ENCODE assay signal across 10 cellular contexts in genomic region chr15:67120009-67120838, GRCh38. TPM values are rescaled to one million over a fixed set of nuclear protein-coding genes. Genes with fewer than 3 reads are reported as not detected.
DNase-seq lines count a peak whose midpoint lies in the region; ATAC-seq and TF ChIP-seq lines count a peak whose summit lies in the region.
"Had no signal": no experiment of that assay in that cellular context is flagged by ENCODE, and none has a peak within 500 bp of the region (broad histone marks: within the 10 kb centered on the region; RNA-seq: fewer than 3 reads in every experiment).

No MANE protein-coding gene starts in this region.

- H3K27ac Mint-ChIP-seq in naive thymus-derived CD4-positive, alpha-beta T cell, result peak overlapping the region; percentile 88 to 97 (median 95)

- peaks cover 0 to 47% (median 0%) of the 10 kb centered on the region in 5 donors for H3K36me3 Mint-ChIP-seq in naive thymus-derived CD4-positive, alpha-beta T cell

- peak overlapping the region; percentile 78 to 90 (median 84) for H3K4me3 Mint-ChIP-seq in naive thymus-derived CD4-positive, alpha-beta T cell

- no peak overlapping the region for H3K4me3 ChIP-seq in right cardiac atrium (ENCODE audit: low read length)
- H3K4me3 ChIP-seq in mammary epithelial cell (replicated peaks in 1 of 3; ENCODE audit: insufficient read depth in 1 of 3, low read depth in 2 of 3, low read length in 3 of 3), result no peak overlapping the region
- H3K4me3 ChIP-seq in naive thymus-derived CD4-positive, alpha-beta T cell (ENCODE audit: low read length), result peak overlapping the region; percentile 48
- H3K4me3 ChIP-seq in vagina, result peak overlapping the region in 1 of 2 donors; percentile 44

- H4K20me1 ChIP-seq in mammary epithelial cell (ENCODE audit: insufficient read depth, low read length), result no peaks in the 10 kb centered on the region

- no peak for DNase-seq in right cardiac atrium
- DNase-seq in left cardiac atrium, result no peak
- no peak for DNase-seq in mammary epithelial cell
- DNase-seq in naive thymus-derived CD4-positive, alpha-beta T cell, result peak in 1 of 9 donors; percentile 2
- no peak for DNase-seq in vagina (ENCODE audit: extremely low spot score in 2 of 2)
- no peak for DNase-seq in stimulated activated CD4-positive, alpha-beta T cell treated with anti-CD3 and anti-CD28 coated beads, Interleukin-1b, Interleukin-23, amount 100 ng/mL, for 48 hours
- DNase-seq: DND-41, SHP77 had no signal

- H3K4me2 ChIP-seq in mammary epithelial cell (ENCODE audit: insufficient read depth, low read depth, low read length), result peak overlapping the region; percentile 66

- in situ Hi-C loops in mammary epithelial cell (cut with MboI; ENCODE audit: low sequenced_read_pairs in 2 of 2), result no loop called here

- TF ChIP-seq CTCF in mammary epithelial cell (conservative IDR thresholded peaks at IDR 0.05 in 1 of 2, IDR thresholded peaks at IDR 0.05 in 1 of 2; ENCODE audit: extremely low read depth in 1 of 2, insufficient read depth in 1 of 2, low read depth in 1 of 2, low read length in 2 of 2), result no peak
- TF ChIP-seq CTCF in vagina (IDR thresholded peaks at IDR 0.05), result no peak

- peak overlapping the region; percentile 40 for H3K27ac ChIP-seq in right cardiac atrium (ENCODE audit: low read length)
- H3K27ac ChIP-seq in mammary epithelial cell (ENCODE audit: insufficient read depth, low read depth, low read length), result peak overlapping the region; percentile 86
- peak overlapping the region; percentile 78 for H3K27ac ChIP-seq in naive thymus-derived CD4-positive, alpha-beta T cell (ENCODE audit: low read depth, low read length)
- H3K27ac ChIP-seq in vagina, result peak overlapping the region; percentile 87

- H3K27me3 Mint-ChIP-seq in naive thymus-derived CD4-positive, alpha-beta T cell, result no peaks in the 10 kb centered on the region

- H2AFZ ChIP-seq in mammary epithelial cell (ENCODE audit: low read depth, low read length), result peak overlapping the region; percentile 42

- ATAC-seq in right cardiac atrium (no peak), left cardiac atrium (no peak), HG03439 (IDR thresholded peaks at IDR 0.05; ENCODE audit: unreplicated experiment) (no peak), GM18907 (IDR thresholded peaks at IDR 0.05; ENCODE audit: unreplicated experiment) (no peak)
- no peak for ATAC-seq in naive thymus-derived CD4-positive, alpha-beta T cell

- CTCF ChIA-PET in mammary epithelial cell (lab: Charles Lee; ENCODE audit: low non-redundant PET), result no interaction called here
- CTCF ChIA-PET in naive thymus-derived CD4-positive, alpha-beta T cell (lab: Charles Lee), result interaction anchor here (0.7 kb wide), 2 partner anchors 51 kb away, joined by 3 read pairs; no protein-coding TSS in a partner anchor

- 64% methylated on average over 9 of the region's 9 CpGs for WGBS in right cardiac atrium
- 86% methylated on average over 7 of the region's 9 CpGs for WGBS in mammary epithelial cell (ENCODE audit: low coverage, missing lambda C conversion rate)

- H3K27me3 ChIP-seq in right cardiac atrium (ENCODE audit: control insufficient read depth, insufficient read depth) (no peaks in the 10 kb centered on the region), mammary epithelial cell (ENCODE audit: insufficient read depth, low read length) (no peaks in the 10 kb centered on the region), vagina (no peaks in the 10 kb centered on the region)
- H3K27me3 ChIP-seq in naive thymus-derived CD4-positive, alpha-beta T cell (ENCODE audit: control insufficient read depth in 2 of 2, insufficient read depth in 2 of 2, low read length in 2 of 2), result no peaks in the 10 kb centered on the region

- dilution Hi-C loops in mammary epithelial cell (cut with HindIII; ENCODE audit: low sequenced_read_pairs), result no loop called here

- H3K9me3 Mint-ChIP-seq in naive thymus-derived CD4-positive, alpha-beta T cell, result peaks cover 0 to 4% (median 0%) of the 10 kb centered on the region in 11 donors

- BruUV-seq in mammary epithelial cell (replicated peaks; lab: Mats Ljungman, UMichigan), result no TSS peak

- H3K79me2 ChIP-seq in mammary epithelial cell (ENCODE audit: insufficient read depth, low read length), result peaks cover 89% of the 10 kb centered on the region

- H3K9ac ChIP-seq in mammary epithelial cell (ENCODE audit: insufficient read depth, low read length), result peak overlapping the region; percentile 70

- H3K4me1 ChIP-seq in right cardiac atrium (ENCODE audit: control insufficient read depth, insufficient read depth, low read length), result peaks cover 27% of the 10 kb centered on the region
- H3K4me1 ChIP-seq in mammary epithelial cell (ENCODE audit: insufficient read depth, low read length), result peaks cover 74% of the 10 kb centered on the region
- peaks cover 65 to 74% of the 10 kb centered on the region in 2 donors for H3K4me1 ChIP-seq in naive thymus-derived CD4-positive, alpha-beta T cell (ENCODE audit: control insufficient read depth in 2 of 2, insufficient read depth in 2 of 2, low read length in 2 of 2)
- H3K4me1 ChIP-seq in vagina, result peaks cover 95% of the 10 kb centered on the region

- intact Hi-C loops in right cardiac atrium (cut with DNase I), result loop anchor here in 1 of 4 donors (10.0 kb wide), 1 partner anchor 55 kb away; the partner anchor contains the start of gene SMAD3
- intact Hi-C loops in left cardiac atrium (cut with DNase I), result no loop called here
- intact Hi-C loops in mammary epithelial cell (cut with micrococcal nuclease), result no loop called here
- intact Hi-C loops in naive thymus-derived CD4-positive, alpha-beta T cell (cut with micrococcal nuclease), result loop anchor here in 1 of 2 donors (2.0 kb wide), 3 partner anchors 15 to 45 kb away; no protein-coding TSS in a partner anchor
- intact Hi-C loops in vagina (cut with DNase I), result loop anchor here (10.0 kb wide), 2 partner anchors 55 to 65 kb away; partner anchors contain the start of gene SMAD3

- TF ChIP-seq POLR2A in vagina (IDR thresholded peaks at IDR 0.05), result no peak

- no peaks in the 10 kb centered on the region for H3K9me3 ChIP-seq in right cardiac atrium (ENCODE audit: control insufficient read depth, low read length)
- no peaks in the 10 kb centered on the region for H3K9me3 ChIP-seq in mammary epithelial cell (replicated peaks; ENCODE audit: insufficient read depth, low read length)
- no peaks in the 10 kb centered on the region for H3K9me3 ChIP-seq in naive thymus-derived CD4-positive, alpha-beta T cell (ENCODE audit: control insufficient read depth in 2 of 3, low read length in 3 of 3)
- no peaks in the 10 kb centered on the region for H3K9me3 ChIP-seq in vagina

- no peaks in the 10 kb centered on the region for H3K36me3 ChIP-seq in mammary epithelial cell (ENCODE audit: insufficient read depth, low read length)
- no peaks in the 10 kb centered on the region for H3K36me3 ChIP-seq in naive thymus-derived CD4-positive, alpha-beta T cell (ENCODE audit: control insufficient read depth in 2 of 3, insufficient read depth in 3 of 3, low read length in 3 of 3)
- H3K36me3 ChIP-seq in vagina, result no peaks in the 10 kb centered on the region

- peaks cover 57 to 95% (median 88%) of the 10 kb centered on the region in 7 donors for H3K4me1 Mint-ChIP-seq in naive thymus-derived CD4-positive, alpha-beta T cell

- POLR2A ChIA-PET in naive thymus-derived CD4-positive, alpha-beta T cell (lab: Charles Lee), result interaction anchor here (0.7 to 8.9 kb wide), 9 partner anchors 9 to 88 kb away, joined by 3 to 60 read pairs (median 3); no protein-coding TSS in a partner anchor

RNA-seq across cellular contexts. Expression of gene SMAD3, which starts 54.8 kb away (rescaled TPM):
- total RNA-seq in right cardiac atrium (10 to 100 TPM; 29.2 to 40.5 (median 30.5) TPM), left cardiac atrium (10 to 100 TPM; 24.0 to 37.5 TPM), mammary epithelial cell (10 to 100 TPM in 1 of 2 donors, 1 to 10 TPM in 1; 8.7 to 41.0 TPM), vagina (53.5 TPM)
- polyA plus RNA-seq in right cardiac atrium (9.9 TPM), mammary epithelial cell (29.2 TPM)
- 60.6 TPM for polyA minus RNA-seq in mammary epithelial cell
- total RNA-seq in naive thymus-derived CD4-positive, alpha-beta T cell, result 100 to 1,000 TPM in 3 of 5 experiments, 10 to 100 TPM in 2; 27.4 to 142 (median 113) TPM
- 10 to 100 TPM in 1 of 2 donors, 1 to 10 TPM in 1; 4.0 to 11.5 TPM for polyA plus RNA-seq in naive thymus-derived CD4-positive, alpha-beta T cell
